ENCODE assay signal across 9 cellular contexts in genomic region chr4:2259541-2260267, GRCh38. TPM values are rescaled to one million over a fixed set of nuclear protein-coding genes. Genes with fewer than 3 reads are reported as not detected.
DNase-seq lines count a peak whose midpoint lies in the region; ATAC-seq, FAIRE-seq and TF ChIP-seq lines count a peak whose summit lies in the region.
"Had no signal": no experiment of that assay in that cellular context is flagged by ENCODE, and none has a peak within 500 bp of the region (broad histone marks: within the 10 kb centered on the region; RNA-seq: fewer than 3 reads in every experiment).

No MANE protein-coding gene starts in this region.

- H4K5ac ChIP-seq in H9 (ENCODE audit: insufficient read length, low read depth, low read length) = no peak overlapping the region

- H3K4me1 ChIP-seq in H9 (ENCODE audit: insufficient read depth, low read length) (peaks cover 2% of the 10 kb centered on the region; the same call in 1 of the 2 replicates), adipocyte (ENCODE audit: control insufficient read depth, insufficient read depth, low read length) (peaks cover 47% of the 10 kb centered on the region)

- no peak for TF ChIP-seq CTCF in H9 (conservative IDR thresholded peaks at IDR 0.05)

- H3K23ac ChIP-seq in H9 (ENCODE audit: insufficient read length, low read depth, low read length) = no peak overlapping the region

- H2BK20ac ChIP-seq in H9 (ENCODE audit: low read depth, low read length, poor library complexity, severe bottlenecking) = no peak overlapping the region

- H3K4me2 ChIP-seq in H9 (ENCODE audit: insufficient read depth, insufficient read length, low read length) = no peak overlapping the region

- no peak overlapping the region for H3K27ac ChIP-seq in H9 (ENCODE audit: insufficient read length, low read depth, low read length)

- H3K79me1 ChIP-seq in H9 (ENCODE audit: insufficient read depth, low read depth, low read length, poor library complexity, severe bottlenecking) = no peaks in the 10 kb centered on the region

- no peak overlapping the region for H3K56ac ChIP-seq in H9 (ENCODE audit: insufficient read length, low read depth, low read length)

- H4K8ac ChIP-seq in H9 (replicated peaks; ENCODE audit: insufficient read length, low read depth, low read length) = no peak overlapping the region

- DNase-seq in H9 = no peak
- DNase-seq in adipocyte (ENCODE audit: low read depth) = no peak
- DNase-seq in left ventricle myocardium superior = peak; percentile 27
- peak; percentile 59 for DNase-seq in sciatic nerve (ENCODE audit: low spot score)
- DNase-seq in NCI-H446 (lab: John Stamatoyannopoulos, UW) = no peak
- no peak for DNase-seq in urothelium cell line (ENCODE audit: low spot score)
- DNase-seq in NCI-H2107 treated with DMSO at 0.1 percent for 48 hours (lab: John Stamatoyannopoulos, UW; ENCODE audit: unreplicated experiment) = no peak
- DNase-seq in HuH-7 (ENCODE audit: low spot score) = no peak
- DNase-seq: NCI-H82 had no signal

- H4K91ac ChIP-seq in H9 (ENCODE audit: insufficient read length, low read depth, low read length) = no peak overlapping the region

- H3K27me3 Mint-ChIP-seq in H9 (ENCODE audit: low read depth) = no peaks in the 10 kb centered on the region

- no peak overlapping the region for H3K9ac ChIP-seq in H9 (ENCODE audit: extremely low read depth, insufficient read length, low read length)
- peak overlapping the region; percentile 95 for H3K9ac ChIP-seq in adipocyte (ENCODE audit: low read length)

- no CpG with 5 or more reads among the region's 14 CpGs for WGBS in H9 (ENCODE audit: extremely low coverage, insufficient read length, low lambda C conversion rate)

- no peak overlapping the region for H3K14ac ChIP-seq in H9 (ENCODE audit: insufficient read depth, low read length)

- H2BK15ac ChIP-seq in H9 (ENCODE audit: low read depth, low read length) = no peak overlapping the region

- H2BK12ac ChIP-seq in H9 (ENCODE audit: insufficient read length, low read depth, low read length) = no peak overlapping the region

- no peak for ATAC-seq in left ventricle myocardium superior
- ATAC-seq in sciatic nerve = no peak

- H3K27me3 ChIP-seq in H9 (ENCODE audit: insufficient read depth, low read length) (no peaks in the 10 kb centered on the region), adipocyte (replicated peaks; ENCODE audit: control insufficient read depth, insufficient read depth, low read length) (no peaks in the 10 kb centered on the region)

- no peaks in the 10 kb centered on the region for H3K79me2 ChIP-seq in H9 (ENCODE audit: insufficient read depth, low read length)

- no peak overlapping the region for H3T11ph ChIP-seq in H9 (ENCODE audit: low read length)

- H4K20me1 ChIP-seq in H9 (ENCODE audit: control insufficient read depth, insufficient read depth, insufficient read length) = peaks cover 2% of the 10 kb centered on the region

- H2AFZ ChIP-seq in H9 (ENCODE audit: low read length) = no peak overlapping the region

- H3K18ac ChIP-seq in H9 (ENCODE audit: insufficient read length, low read depth, low read length) = no peak overlapping the region

- H2BK120ac ChIP-seq in H9 (ENCODE audit: low read depth, low read length, poor library complexity, severe bottlenecking) = no peak overlapping the region

- peaks cover 10% of the 10 kb centered on the region for H3K36me3 ChIP-seq in adipocyte (ENCODE audit: control insufficient read depth, insufficient read depth, low read length, severe bottlenecking)

- H2BK5ac ChIP-seq in H9 (ENCODE audit: insufficient read length, low read length) = no peak overlapping the region

- no peak overlapping the region for H2AK5ac ChIP-seq in H9 (ENCODE audit: insufficient read length, low read length)

- peak overlapping the region; percentile 41 to 79; a peak in 3 of 5 replicates for H3K4me3 Mint-ChIP-seq in H9

- H3K4me3 ChIP-seq in adipocyte (ENCODE audit: low read length) = peak overlapping the region; percentile 88

- H3K4me1 Mint-ChIP-seq in H9 = peaks cover 11 to 13% of the 10 kb centered on the region in 2 experiments

- intact Hi-C loops in left ventricle myocardium superior (cut with micrococcal nuclease) (no loop called here), sciatic nerve (cut with DNase I) (loop anchor here (10.0 kb wide), 1 partner anchor 205 kb away; the partner anchor contains the start of gene RNF4)

- H3K4ac ChIP-seq in H9 (ENCODE audit: low read depth, low read length) = no peak overlapping the region

- H3K36me3 Mint-ChIP-seq in H9 (ENCODE audit: insufficient read depth in 1 of 3, low read depth in 3 of 3) = peaks cover 4 to 7% (median 4%) of the 10 kb centered on the region in 3 experiments; a peak in 4 of 7 replicates

- H3K9me3 ChIP-seq in H9 (ENCODE audit: control insufficient read depth, low read depth, low read length) = no peaks in the 10 kb centered on the region
- H3K9me3 ChIP-seq in adipocyte (ENCODE audit: control insufficient read depth, low read length) = no peaks in the 10 kb centered on the region

- no peaks in the 10 kb centered on the region for H3K9me3 Mint-ChIP-seq in H9

- no peak overlapping the region for H3K27ac Mint-ChIP-seq in H9

- H3K23me2 ChIP-seq in H9 (ENCODE audit: insufficient read length, low read depth, low read length, poor library complexity, severe bottlenecking) = peaks cover 9% of the 10 kb centered on the region

- FAIRE-seq in urothelium cell line (lab: Jason Lieb, UNC) = no peak

RNA-seq across cellular contexts. Expression of gene MXD4, which starts 2.2 kb away (rescaled TPM):
- total RNA-seq in H9 (2021) (24.1 and 25.4 TPM in 2 replicates), left ventricle myocardium superior (44.0 TPM), sciatic nerve (84.7 TPM)

RNA-seq across cellular contexts. Expression of gene HAUS3, which starts 17.8 kb away (rescaled TPM):
- total RNA-seq in H9 (2021) = 18.0 and 19.1 TPM in 2 replicates
- 8.2 TPM for total RNA-seq in left ventricle myocardium superior
- total RNA-seq in sciatic nerve = 15.4 TPM

RNA-seq across cellular contexts. Expression of gene POLN, which starts 17.8 kb away (rescaled TPM):
- total RNA-seq in H9 (2021) (0.74 and 1.5 TPM in 2 replicates), left ventricle myocardium superior (1.9 TPM), sciatic nerve (7.7 TPM)

Comparison
In these comparisons a context has a peak if more than half of its experiments do, and no peak if none do; other contexts are left out.
1. DNase-seq: peak in left ventricle myocardium superior (single experiment) and sciatic nerve (single experiment); none in H9 (single experiment), adipocyte (single experiment), NCI-H446 (0 of 2), urothelium cell line (single experiment), NCI-H2107 treated with DMSO at 0.1 percent for 48 hours (single experiment) and HuH-7 (single experiment).